ENCODE assay signal across 17 cellular contexts in genomic region chr3:42520906-42521305, GRCh38.
"Had no signal": no experiment of that assay in that cellular context is flagged by ENCODE, and none has a peak within 500 bp of the region (broad histone marks: within the 10 kb centered on the region; RNA-seq: fewer than 3 reads in every experiment).

No MANE protein-coding gene starts in this region.

- H3K4me3 ChIP-seq: body of pancreas, ovary, SK-N-MC, suprapubic skin had no signal

- H3K27me3 ChIP-seq: body of pancreas, ovary, suprapubic skin had no signal

- H3K36me3 ChIP-seq: ovary had no signal

- DNase-seq: activated CD4-positive, alpha-beta T cell treated with anti-CD3 and anti-CD28 coated beads, Interleukin-2, amount 50 U/mL, for 4 hours; activated CD8-positive, alpha-beta memory T cell treated with anti-CD3 and anti-CD28 coated beads, Interleukin-2, amount 10 ng/mL, durations not matched to agents 7 days and 5 days; activated gamma-delta T cell treated with Interleukin-2 at 50 U/mL for 16 hours; activated T-cell treated with anti-CD3 and anti-CD28 coated beads, Interleukin-2, amount 50 U/mL, for 48 hours; amniotic stem cell; body of pancreas; central memory CD4-positive, alpha-beta T cell; erythroblast; hypothalamus; mammary epithelial cell; ovary; stimulated activated CD4-positive, alpha-beta T cell treated with anti-CD3 and anti-CD28 coated beads, Interleukin-2, amount 100 ng/mL, for 48 hours; stimulated activated CD8-positive, alpha-beta memory T cell treated with anti-CD3 and anti-CD28 coated beads, Interleukin-4, amount 100 ng/mL, for 48 hours; stimulated activated naive CD8-positive, alpha-beta T cell treated with anti-CD3 and anti-CD28 coated beads, Interleukin-15, Interleukin-2, amounts not matched to agents 100 U/mL and 50 U/mL, for 24 hours; T-helper 2 cell had no signal

- H3K27ac ChIP-seq: body of pancreas, ovary, SK-N-MC had no signal

- ATAC-seq: activated CD8-positive, alpha-beta memory T cell treated with anti-CD3 and anti-CD28 coated beads, Interleukin-2, amount 10 ng/mL, durations not matched to agents 7 days and 5 days; body of pancreas; stimulated activated naive CD8-positive, alpha-beta T cell treated with anti-CD3 and anti-CD28 coated beads, Interleukin-15, Interleukin-2, amounts not matched to agents 100 U/mL and 50 U/mL, for 24 hours had no signal

- H3K4me1 ChIP-seq: body of pancreas had no signal

- H3K9me3 ChIP-seq: body of pancreas, ovary, suprapubic skin had no signal
